Comparison of ENCODE assay signal across 1 cellular context in the genomic region with DNA sequence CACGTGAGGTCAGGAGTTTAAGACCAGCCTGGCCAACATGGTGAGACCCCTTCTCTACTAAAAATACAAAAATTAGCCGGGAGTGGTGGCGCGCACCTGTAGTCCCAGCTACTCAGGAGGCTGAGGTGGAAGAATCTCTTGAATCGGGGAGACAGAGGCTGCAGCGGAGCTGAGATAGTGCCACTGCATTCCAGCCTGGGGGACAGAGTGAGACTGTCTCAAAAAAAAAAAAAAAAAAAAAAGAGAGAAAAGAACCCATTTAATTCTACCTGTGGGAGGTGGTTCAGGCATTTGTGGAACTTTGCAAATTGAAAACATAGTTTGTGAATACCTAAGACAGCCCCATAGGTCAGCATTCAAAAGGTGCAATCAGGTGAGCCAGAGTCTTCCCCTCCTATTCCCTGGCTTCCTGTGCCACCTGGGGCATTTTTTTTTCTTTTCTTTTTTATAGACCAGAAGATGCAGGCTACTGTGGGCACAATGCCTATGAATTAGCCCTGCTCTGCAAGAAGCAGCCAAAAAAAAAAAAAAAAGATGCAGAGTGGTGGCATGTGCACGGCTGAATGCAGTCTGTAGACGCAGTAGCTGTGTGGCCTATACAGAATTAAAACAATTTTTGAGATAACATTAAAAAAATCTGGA.
TF ChIP-seq lines count a peak whose summit lies in the region.

No MANE protein-coding gene starts in this region.

TF ChIP-seq in H1, 55 proteins besides CTCF, POLR2A, EP300 and RAD21:
- TF ChIP-seq TEAD4 (IDR thresholded peaks at IDR 0.05; ENCODE audit: low read depth, low read length) (peak; percentile 61; the same call in 1 of the 2 replicates), KDM1A (IDR thresholded peaks at IDR 0.05; ENCODE audit: borderline replicate concordance, low read length) (peak; percentile 80; the same call in 1 of the 2 replicates), JUN (IDR thresholded peaks at IDR 0.05; ENCODE audit: low read depth, low read length) (no peak)
